1 cellular context compared by ENCODE assay signal in genomic region chr12:12024958-12025682, GRCh38.
A peak's percentile ranks its signal among the peaks of the same experiment; 100 is the strongest.
TF ChIP-seq lines count a peak whose summit lies in the region.

No MANE protein-coding gene starts in this region.

TF ChIP-seq in GM12878, 131 proteins besides CTCF, POLR2A, EP300 and RAD21 (continued from another document and continues in another):
- TF ChIP-seq ZBTB33 (IDR thresholded peaks at IDR 0.05) (no peak), NFYA (IDR thresholded peaks at IDR 0.05; ENCODE audit: borderline replicate concordance, low read depth, low read length) (no peak), CEBPZ (IDR thresholded peaks at IDR 0.05; ENCODE audit: low read depth, low read length) (no peak), ZNF207 (IDR thresholded peaks at IDR 0.05; ENCODE audit: borderline replicate concordance) (peak; percentile 15; the same call in 1 of the 2 replicates), POU2F2 (IDR thresholded peaks at IDR 0.05; ENCODE audit: borderline replicate concordance, low read depth, low read length) (peak; percentile 72; the same call in 1 of the 3 replicates), ZBTB40 (IDR thresholded peaks at IDR 0.05; ENCODE audit: borderline replicate concordance) (no peak), LARP7 (IDR thresholded peaks at IDR 0.05) (no peak; the same call in none of the 2 replicates), ZNF274 (IDR thresholded peaks at IDR 0.05; ENCODE audit: insufficient read depth, insufficient read length) (no peak), SMAD1 (IDR thresholded peaks at IDR 0.05; ENCODE audit: low read depth, partially characterized antibody) (no peak), MEF2B (IDR thresholded peaks at IDR 0.05; ENCODE audit: partially characterized antibody, poor library complexity, severe bottlenecking) (peak; percentile 70), PAX8 (IDR thresholded peaks at IDR 0.05) (no peak), IKZF2 (IDR thresholded peaks at IDR 0.05) (peak; percentile 94 to 96), WRNIP1 (IDR thresholded peaks at IDR 0.05; ENCODE audit: borderline replicate concordance, low read depth, low read length) (no peak), ASH2L (IDR thresholded peaks at IDR 0.05; ENCODE audit: borderline replicate concordance, low read depth) (no peak), ZNF687 (IDR thresholded peaks at IDR 0.05) (peak; percentile 84), SKIL (IDR thresholded peaks at IDR 0.05; ENCODE audit: low read depth, poor library complexity, severe bottlenecking) (peak; percentile 83), ZBTB4 (CRISPR knock-in tag; IDR thresholded peaks at IDR 0.05) (no peak), E4F1 (IDR thresholded peaks at IDR 0.05; ENCODE audit: borderline replicate concordance, partially characterized antibody) (peak; percentile 26), RB1 (IDR thresholded peaks at IDR 0.05; ENCODE audit: borderline replicate concordance) (no peak), REST (IDR thresholded peaks at IDR 0.05; ENCODE audit: low read depth, low read length) (no peak), HDAC6 (IDR thresholded peaks at IDR 0.05; ENCODE audit: unreplicated experiment) (no peak), BMI1 (IDR thresholded peaks at IDR 0.05; ENCODE audit: borderline replicate concordance) (peak; percentile 73), ZNF622 (IDR thresholded peaks at IDR 0.05) (no peak), NBN (IDR thresholded peaks at IDR 0.05) (peak; percentile 75; the same call in 1 of the 2 replicates), CBFB (IDR thresholded peaks at IDR 0.05; ENCODE audit: low read depth) (peak; percentile 94), ATF7 (IDR thresholded peaks at IDR 0.05; ENCODE audit: low read depth) (peak; percentile 68; the same call in 1 of the 2 replicates)
